In genomic region chr14:72774894-72775620, GRCh38 we compare ENCODE assay signal across 20 cellular contexts.
A peak's percentile ranks its signal among the peaks of the same experiment; 100 is the strongest.
DNase-seq lines count a peak whose midpoint lies in the region; ATAC-seq and TF ChIP-seq lines count a peak whose summit lies in the region.
"Had no signal": no experiment of that assay in that cellular context is flagged by ENCODE, and none has a peak within 500 bp of the region (broad histone marks: within the 10 kb centered on the region; RNA-seq: fewer than 3 reads in every experiment).

No MANE protein-coding gene starts in this region.

- no peak for ATAC-seq in left ventricle myocardium superior
- ATAC-seq in psoas muscle, result no peak
- ATAC-seq in HG03460 (IDR thresholded peaks at IDR 0.05; ENCODE audit: unreplicated experiment), result no peak
- ATAC-seq: Right ventricle myocardium inferior had no signal

- H3K27ac ChIP-seq in cardiac muscle cell (peak overlapping the region; percentile 18), colonic mucosa (no peak overlapping the region), psoas muscle (peak overlapping the region; percentile 23)
- H3K27ac ChIP-seq: C4-2B had no signal

- no peak for DNase-seq in cardiac muscle cell (ENCODE audit: low read depth in 1 of 2, low spot score in 1 of 2)
- no peak for DNase-seq in left ventricle myocardium superior
- DNase-seq in MV-4-11 (lab: John Stamatoyannopoulos, UW), result peak; percentile 31
- DNase-seq in colonic mucosa, result peak; percentile 12
- no peak for DNase-seq in psoas muscle
- no peak for DNase-seq in retina
- no peak for DNase-seq in NCI-H2227 treated with DMSO at 0.1 percent for 48 hours (lab: John Stamatoyannopoulos, UW)
- DNase-seq: AML-193; CD8-positive, alpha-beta memory T cell; H7; KBM-7; MM.1S; NCI-H1092 treated with DMSO at 0.1 percent for 48 hours; NCI-H1436 treated with DMSO at 0.1 percent for 48 hours; NCI-H2029 treated with DMSO at 0.1 percent for 48 hours; NCI-H345; NCI-H524 had no signal

- no peaks in the 10 kb centered on the region for H3K9me3 ChIP-seq in cardiac muscle cell (ENCODE audit: low read depth)
- H3K9me3 ChIP-seq in colonic mucosa, result no peaks in the 10 kb centered on the region
- peaks cover 3% of the 10 kb centered on the region for H3K9me3 ChIP-seq in psoas muscle

- H3K4me3 ChIP-seq in cardiac muscle cell, result no peak overlapping the region
- H3K4me3 ChIP-seq in colonic mucosa, result no peak overlapping the region
- H3K4me3 ChIP-seq in psoas muscle, result no peak overlapping the region

- WGBS in psoas muscle, 3 donors, result 47 to 54% (median 49%) methylated on average over 6 of the region's 6 CpGs

- TF ChIP-seq CTCF in cardiac muscle cell (IDR thresholded peaks at IDR 0.05; ENCODE audit: low read depth, low read length) (no peak), colonic mucosa (IDR thresholded peaks at IDR 0.05) (no peak), psoas muscle (IDR thresholded peaks at IDR 0.05) (no peak)

- intact Hi-C loops in left ventricle myocardium superior (cut with micrococcal nuclease), result no loop called here
- intact Hi-C loops in colonic mucosa (cut with DNase I), result no loop called here
- intact Hi-C loops in psoas muscle (cut with DNase I), result no loop called here

- H3K27me3 ChIP-seq in cardiac muscle cell, result no peaks in the 10 kb centered on the region
- H3K27me3 ChIP-seq in colonic mucosa, result no peaks in the 10 kb centered on the region
- no peaks in the 10 kb centered on the region for H3K27me3 ChIP-seq in psoas muscle (ENCODE audit: insufficient read depth in 3 of 3, low read length in 2 of 3)

- H3K9ac ChIP-seq in colonic mucosa (ENCODE audit: low read depth in 2 of 2, low read length in 2 of 2), result no peak overlapping the region

- H3K36me3 ChIP-seq in cardiac muscle cell (no peaks in the 10 kb centered on the region), colonic mucosa (no peaks in the 10 kb centered on the region), psoas muscle (ENCODE audit: insufficient read depth in 1 of 2, low read depth in 1 of 2) (no peaks in the 10 kb centered on the region)

- H3K4me1 ChIP-seq in cardiac muscle cell (ENCODE audit: low read depth), result peaks cover 31% of the 10 kb centered on the region
- H3K4me1 ChIP-seq in colonic mucosa, result no peaks in the 10 kb centered on the region
- H3K4me1 ChIP-seq in psoas muscle, result peaks cover 44% of the 10 kb centered on the region

Comparison
In these comparisons a context has a peak if more than half of its experiments do, and no peak if none do; other contexts are left out.
1. DNase-seq: peak in MV-4-11 (single experiment) and colonic mucosa (single experiment); none in cardiac muscle cell (0 of 2), left ventricle myocardium superior (single experiment), psoas muscle (0 of 2), retina (single experiment) and NCI-H2227 treated with DMSO at 0.1 percent for 48 hours (single experiment).